In genomic region chr17:15651001-15651582, GRCh38 we compare ENCODE assay signal across 1 cellular context.
TF ChIP-seq lines count a peak whose summit lies in the region.

No MANE protein-coding gene starts in this region.

TF ChIP-seq in H1, 55 proteins besides CTCF, POLR2A, EP300 and RAD21:
- TF ChIP-seq TCF12 (IDR thresholded peaks at IDR 0.05; ENCODE audit: low read depth, low read length) (no peak), KDM4A (IDR thresholded peaks at IDR 0.05; ENCODE audit: low read depth, low read length, severe bottlenecking) (no peak), CHD2 (IDR thresholded peaks at IDR 0.05; ENCODE audit: low read length) (no peak), NRF1 (IDR thresholded peaks at IDR 0.05; ENCODE audit: low read depth, low read length) (no peak), RXRA (IDR thresholded peaks at IDR 0.05; ENCODE audit: insufficient read depth, low read depth, low read length) (no peak), BRCA1 (IDR thresholded peaks at IDR 0.05; ENCODE audit: low read depth, low read length) (no peak), TAF1 (IDR thresholded peaks at IDR 0.05; ENCODE audit: low read depth, low read length) (no peak), MAFK (IDR thresholded peaks at IDR 0.05; ENCODE audit: low read depth, low read length) (no peak), KDM1A (IDR thresholded peaks at IDR 0.05; ENCODE audit: borderline replicate concordance, low read length) (no peak), SP4 (IDR thresholded peaks at IDR 0.05; ENCODE audit: low read length) (no peak), HDAC2 (IDR thresholded peaks at IDR 0.05; ENCODE audit: borderline replicate concordance in 1 of 2, low read depth in 2 of 2, low read length in 2 of 2) (no peak), CBX5 (IDR thresholded peaks at IDR 0.05; ENCODE audit: low read depth, low read length) (no peak)
